Comparison of ENCODE assay signal across 8 cellular contexts in genomic region chr17:82297804-82298537, GRCh38. TPM values are rescaled to one million over a fixed set of nuclear protein-coding genes. Genes with fewer than 3 reads are reported as not detected.
A peak's percentile ranks its signal among the peaks of the same experiment; 100 is the strongest.
DNase-seq lines count a peak whose midpoint lies in the region; ATAC-seq and TF ChIP-seq lines count a peak whose summit lies in the region.

No MANE protein-coding gene starts in this region.

- peak overlapping the region; percentile 72 to 91 for H3K9ac ChIP-seq in duodenal mucosa (ENCODE audit: low read depth in 1 of 2, low read length in 2 of 2)

- H3K27ac Mint-ChIP-seq in activated CD8-positive, alpha-beta T cell treated with anti-CD3 and anti-CD28 coated beads, Interleukin-2, amount 10 ng/mL, durations not matched to agents 7 days and 5 days: peak overlapping the region; percentile 100

- peak overlapping the region; percentile 86 for H3K27ac ChIP-seq in duodenal mucosa (ENCODE audit: low read depth, low read length)

- CTCF ChIA-PET in GM10248 (lab: Yijun Ruan, JAX): interaction anchor here (0.7 to 6.8 kb wide), 9 partner anchors 8 to 159 kb away, joined by 3 to 59 read pairs (median 4); no protein-coding TSS in a partner anchor
- CTCF ChIA-PET in activated CD8-positive, alpha-beta T cell treated with anti-CD3 and anti-CD28 coated beads, Interleukin-2, amount 10 ng/mL, durations not matched to agents 7 days and 5 days (lab: Charles Lee): interaction anchor here (0.8 to 10.2 kb wide), 9 partner anchors 17 to 267 kb away, joined by 3 to 132 read pairs (median 6); partner anchors contain the start of gene CD7

- peak overlapping the region; percentile 88 for H3K4me3 Mint-ChIP-seq in activated CD8-positive, alpha-beta T cell treated with anti-CD3 and anti-CD28 coated beads, Interleukin-2, amount 10 ng/mL, durations not matched to agents 7 days and 5 days

- H3K4me1 Mint-ChIP-seq in activated CD8-positive, alpha-beta T cell treated with anti-CD3 and anti-CD28 coated beads, Interleukin-2, amount 10 ng/mL, durations not matched to agents 7 days and 5 days (ENCODE audit: low read depth): peaks cover 87% of the 10 kb centered on the region

- H3K9me3 ChIP-seq in duodenal mucosa (ENCODE audit: control insufficient read depth in 1 of 2, low read length in 2 of 2): no peaks in the 10 kb centered on the region

- peak; percentile 43 for ATAC-seq in HG02642 (IDR thresholded peaks at IDR 0.05; ENCODE audit: poor library complexity, unreplicated experiment)
- peak; percentile 66 for ATAC-seq in activated CD8-positive, alpha-beta T cell treated with anti-CD3 and anti-CD28 coated beads, Interleukin-2, amount 10 ng/mL, durations not matched to agents 7 days and 5 days

- peaks cover 5% of the 10 kb centered on the region for H3K36me3 Mint-ChIP-seq in activated CD8-positive, alpha-beta T cell treated with anti-CD3 and anti-CD28 coated beads, Interleukin-2, amount 10 ng/mL, durations not matched to agents 7 days and 5 days (ENCODE audit: low read depth)

- peak; percentile 88 for DNase-seq in GM10248 (ENCODE audit: extremely low spot score)
- DNase-seq in NCI-H510A (lab: John Stamatoyannopoulos, UW): peak; percentile 39
- DNase-seq in activated CD8-positive, alpha-beta T cell treated with anti-CD3 and anti-CD28 coated beads, Interleukin-2, amount 10 ng/mL, durations not matched to agents 7 days and 5 days: peak; percentile 96
- peak; percentile 97 for DNase-seq in mesenteric fat pad (ENCODE audit: low spot score)
- peak; percentile 87 to 91 for DNase-seq in stimulated activated CD8-positive, alpha-beta memory T cell treated with anti-CD3 and anti-CD28 coated beads, Interleukin-2, amount 100 ng/mL, for 1 hour (ENCODE audit: low read depth in 2 of 2)
- no peak for DNase-seq in NCI-H2227 (lab: John Stamatoyannopoulos, UW; ENCODE audit: unreplicated experiment)

- H3K36me3 ChIP-seq in duodenal mucosa (ENCODE audit: control insufficient read depth in 1 of 2, insufficient read depth in 2 of 2, low read length in 2 of 2): no peaks in the 10 kb centered on the region

- peaks cover 51 to 62% of the 10 kb centered on the region in 2 donors for H3K4me1 ChIP-seq in duodenal mucosa (ENCODE audit: control insufficient read depth in 1 of 2, insufficient read depth in 2 of 2, low read length in 2 of 2)

- peak; percentile 4 for TF ChIP-seq CTCF in GM10248 (IDR thresholded peaks at IDR 0.05; ENCODE audit: control extremely low read depth, extremely low read depth, low read depth, missing control alignments)

- POLR2A ChIA-PET in GM10248 (lab: Yijun Ruan, JAX): interaction anchor here (1.0 to 1.3 kb wide), 3 partner anchors 56 to 69 kb away, joined by 3 to 5 read pairs (median 3); partner anchors contain the start of gene SLC16A3
- POLR2A ChIA-PET in activated CD8-positive, alpha-beta T cell treated with anti-CD3 and anti-CD28 coated beads, Interleukin-2, amount 10 ng/mL, durations not matched to agents 7 days and 5 days (lab: Charles Lee): interaction anchor here (0.5 to 3.7 kb wide), 25 partner anchors 8 to 428 kb away, joined by 3 to 35 read pairs (median 4); partner anchors contain the start of genes CD7, CSNK1D, OGFOD3 and SECTM1

- no peaks in the 10 kb centered on the region for H3K9me3 Mint-ChIP-seq in activated CD8-positive, alpha-beta T cell treated with anti-CD3 and anti-CD28 coated beads, Interleukin-2, amount 10 ng/mL, durations not matched to agents 7 days and 5 days (ENCODE audit: insufficient read depth)

- H3K4me3 ChIP-seq in duodenal mucosa (ENCODE audit: low read depth in 1 of 2, low read length in 2 of 2): peak overlapping the region; percentile 58 to 84

- no peaks in the 10 kb centered on the region for H3K27me3 Mint-ChIP-seq in activated CD8-positive, alpha-beta T cell treated with anti-CD3 and anti-CD28 coated beads, Interleukin-2, amount 10 ng/mL, durations not matched to agents 7 days and 5 days (ENCODE audit: low read depth)

- H3K27me3 ChIP-seq in duodenal mucosa (ENCODE audit: control insufficient read depth in 1 of 2, insufficient read depth in 2 of 2, low read length in 2 of 2): no peaks in the 10 kb centered on the region

RNA-seq across cellular contexts. Expression of gene CD7, which starts 19.4 kb away (rescaled TPM):
- total RNA-seq in activated CD8-positive, alpha-beta T cell treated with anti-CD3 and anti-CD28 coated beads, Interleukin-2, amount 10 ng/mL, durations not matched to agents 7 days and 5 days: 100 to 1,000 TPM; 334 to 355 TPM
- total RNA-seq in mesenteric fat pad: 3.2 TPM

RNA-seq across cellular contexts. Expression of gene CSNK1D, which starts 24.5 kb away (rescaled TPM):
- 100 to 1,000 TPM in 1 of 2 experiments, 10 to 100 TPM in 1; 99.5 to 111 TPM for total RNA-seq in activated CD8-positive, alpha-beta T cell treated with anti-CD3 and anti-CD28 coated beads, Interleukin-2, amount 10 ng/mL, durations not matched to agents 7 days and 5 days
- total RNA-seq in mesenteric fat pad: 171 TPM

RNA-seq across cellular contexts. Expression of gene SECTM1, which starts 35.6 kb away (rescaled TPM):
- under 1 TPM; 0.92 to 0.94 TPM for total RNA-seq in activated CD8-positive, alpha-beta T cell treated with anti-CD3 and anti-CD28 coated beads, Interleukin-2, amount 10 ng/mL, durations not matched to agents 7 days and 5 days
- total RNA-seq in mesenteric fat pad: 14.6 TPM

Comparison
In these comparisons a context has a peak if more than half of its experiments do, and no peak if none do; other contexts are left out.
1. RNA of gene CD7, which starts 19.4 kb away (total RNA-seq): 334 to 355 TPM in activated CD8-positive, alpha-beta T cell treated with anti-CD3 and anti-CD28 coated beads, Interleukin-2, amount 10 ng/mL, durations not matched to agents 7 days and 5 days; 3.2 TPM in mesenteric fat pad (single experiment); every median in the first group is over 10 times any median in the second.